ENCODE assay signal across 8 cellular contexts in the genomic region with DNA sequence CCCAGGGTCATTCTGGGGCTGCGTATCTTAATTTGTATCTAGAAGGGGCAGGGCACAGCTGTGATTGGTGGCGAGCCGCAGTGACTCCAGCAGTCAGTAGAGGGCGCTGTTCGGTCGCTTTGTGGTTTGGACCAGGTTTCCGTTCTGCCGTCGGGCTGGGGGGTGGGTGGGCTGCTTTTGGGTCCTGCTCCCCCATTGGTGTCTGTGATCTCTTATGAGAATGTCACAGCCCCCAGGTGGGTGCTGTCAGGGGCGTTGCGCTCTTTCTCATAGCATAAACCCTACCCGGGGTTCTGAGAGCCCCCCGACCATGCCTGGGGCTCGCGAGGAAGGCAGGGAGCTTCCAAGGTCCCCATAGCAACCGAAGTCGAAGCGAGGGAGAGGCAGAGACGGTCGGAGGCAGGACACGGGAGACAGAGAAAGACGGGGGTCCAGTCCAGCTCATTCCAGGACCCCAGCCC. TPM values are rescaled to one million over a fixed set of nuclear protein-coding genes. Genes with fewer than 3 reads are reported as not detected.
A peak's percentile ranks its signal among the peaks of the same experiment; 100 is the strongest.
DNase-seq lines count a peak whose midpoint lies in the region; ATAC-seq, FAIRE-seq and TF ChIP-seq lines count a peak whose summit lies in the region.

No MANE protein-coding gene starts in this region.

- FAIRE-seq in GM12891 (lab: Jason Lieb, UNC) = peak; percentile 84

- no peak for ATAC-seq in GM18909 (IDR thresholded peaks at IDR 0.05; ENCODE audit: poor library complexity, unreplicated experiment)

- no peak overlapping the region for H3K27ac ChIP-seq in caudate nucleus (ENCODE audit: low read depth, low read length)

- peak; percentile 83 for DNase-seq in GM12891 (ENCODE audit: insufficient read length, low spot score)
- DNase-seq in NCI-H146 treated with DMSO at 0.1 percent for 48 hours (lab: John Stamatoyannopoulos, UW; ENCODE audit: unreplicated experiment) = peak; percentile 8
- peak; percentile 48 to 59 (median 54) for DNase-seq in activated CD4-positive, CD25-positive, alpha-beta regulatory T cell (lab: John Stamatoyannopoulos, UW)
- peak in 34 of 61 donors; percentile 8 to 58 (median 27) for DNase-seq in caudate nucleus (lab: John Stamatoyannopoulos, UW)
- DNase-seq in kidney tubule cell (ENCODE audit: low spot score) = peak; percentile 35
- peak; percentile 50 to 76 for DNase-seq in stimulated activated CD4-positive, alpha-beta T cell treated with anti-CD3 and anti-CD28 coated beads, Interleukin-4, amount 100 ng/mL, for 48 hours (ENCODE audit: low read depth in 2 of 2)
- no peak for DNase-seq in NCI-H187 treated with DMSO at 0.1 percent for 48 hours (lab: John Stamatoyannopoulos, UW)

- TF ChIP-seq POLR2A in GM12891 (IDR thresholded peaks at IDR 0.05; ENCODE audit: low read depth, low read length) = no peak

TF ChIP-seq in GM12891, 5 proteins besides CTCF, POLR2A, EP300 and RAD21:
- TF ChIP-seq SPI1 (IDR thresholded peaks at IDR 0.05; ENCODE audit: low read depth, low read length) (no peak), PAX5 (IDR thresholded peaks at IDR 0.05; ENCODE audit: insufficient read depth, low read length, severe bottlenecking) (no peak), POLR2AphosphoS5 (IDR thresholded peaks at IDR 0.05; ENCODE audit: low read depth, low read length) (no peak), POU2F2 (IDR thresholded peaks at IDR 0.05; ENCODE audit: low read depth, low read length) (no peak), TAF1 (IDR thresholded peaks at IDR 0.05; ENCODE audit: low read depth, low read length) (no peak)

RNA-seq across cellular contexts. Expression of gene TFF3, which starts 5.4 kb away (rescaled TPM):
- not detected for polyA plus RNA-seq in GM12891 (2012; ENCODE audit: low read depth, missing spikeins)

RNA-seq across cellular contexts. Expression of gene TFF2, which starts 41.0 kb away (rescaled TPM):
- not detected for polyA plus RNA-seq in GM12891 (2012; ENCODE audit: low read depth, missing spikeins)

RNA-seq across cellular contexts. Expression of gene TFF1, which starts 56.6 kb away (rescaled TPM):
- 0.63 TPM for polyA plus RNA-seq in GM12891 (2012; ENCODE audit: low read depth, missing spikeins)
